In genomic region chr4:106707776-106708603, GRCh38 we compare ENCODE assay signal across 10 cellular contexts.
DNase-seq lines count a peak whose midpoint lies in the region; ATAC-seq and TF ChIP-seq lines count a peak whose summit lies in the region.
"Had no signal": no experiment of that assay in that cellular context is flagged by ENCODE, and none has a peak within 500 bp of the region (broad histone marks: within the 10 kb centered on the region; RNA-seq: fewer than 3 reads in every experiment).

No MANE protein-coding gene starts in this region.

- H3K4me3 ChIP-seq in BLaER1 treated with 17β-estradiol and CSF1 and Interleukin-3, amounts not matched to agents 10 nM and 100 nM, result peak overlapping the region in 1 of 10 experiments; percentile 10; a peak in 1 of 20 replicates
- H3K4me3 ChIP-seq in foreskin fibroblast (ENCODE audit: low read depth in 1 of 2, low read length in 2 of 2), result no peak overlapping the region
- no peak overlapping the region for H3K4me3 ChIP-seq in endodermal cell (ENCODE audit: low read length)
- H3K4me3 ChIP-seq: skin epidermis had no signal

- CTCF ChIA-PET in RWPE1 (lab: Yijun Ruan, JAX), result no interaction called here

- no peaks in the 10 kb centered on the region for H3K27me3 Mint-ChIP-seq in endodermal cell (ENCODE audit: insufficient read depth)
- H3K27me3 Mint-ChIP-seq: CD4-positive, CD25-positive, alpha-beta regulatory T cell had no signal

- peak; percentile 83 for ATAC-seq in HG02678 (IDR thresholded peaks at IDR 0.05; ENCODE audit: unreplicated experiment)

- peaks cover 7 to 48% (median 34%) of the 10 kb centered on the region in 10 experiments for H3K4me1 ChIP-seq in BLaER1 treated with 17β-estradiol and CSF1 and Interleukin-3, amounts not matched to agents 10 nM and 100 nM
- peaks cover 12% of the 10 kb centered on the region for H3K4me1 ChIP-seq in endodermal cell (ENCODE audit: control insufficient read depth, insufficient read depth, low read length)

- POLR2A ChIA-PET in RWPE1 (lab: Yijun Ruan, JAX; ENCODE audit: low non-redundant PET), result no interaction called here

- H3K9ac ChIP-seq in BLaER1 treated with 17β-estradiol and CSF1 and Interleukin-3, amounts not matched to agents 10 nM and 100 nM, result peak overlapping the region in 6 of 11 experiments; percentile 16 to 59 (median 52); a peak in 10 of 22 replicates
- H3K9ac ChIP-seq in endodermal cell (ENCODE audit: extremely low read depth, low read length, poor library complexity, severe bottlenecking), result no peak overlapping the region

- no peaks in the 10 kb centered on the region for H3K36me3 ChIP-seq in BLaER1 treated with 17β-estradiol and CSF1 and Interleukin-3, amounts not matched to agents 10 nM and 100 nM
- H3K36me3 ChIP-seq in endodermal cell (ENCODE audit: control insufficient read depth, insufficient read depth, low read length), result no peaks in the 10 kb centered on the region

- no peaks in the 10 kb centered on the region for H3K36me3 Mint-ChIP-seq in endodermal cell (ENCODE audit: low read depth)
- H3K36me3 Mint-ChIP-seq: CD4-positive, CD25-positive, alpha-beta regulatory T cell had no signal

- DNase-seq in NOMO-1 treated with DMSO at 0.1 percent for 48 hours (lab: John Stamatoyannopoulos, UW; ENCODE audit: unreplicated experiment), result peak; percentile 75
- peak; percentile 31 to 61 for DNase-seq in foreskin fibroblast
- no peak for DNase-seq in ecto neural progenitor cell (ENCODE audit: low spot score)
- no peak for DNase-seq in GM20000 (ENCODE audit: low spot score)
- DNase-seq in endodermal cell, result no peak
- no peak for DNase-seq in RWPE1 (ENCODE audit: low spot score)
- DNase-seq: CD4-positive, CD25-positive, alpha-beta regulatory T cell had no signal

- H3K9me3 ChIP-seq in BLaER1 treated with 17β-estradiol and CSF1 and Interleukin-3, amounts not matched to agents 10 nM and 100 nM (replicated peaks in 1 of 11), result peaks cover 0 to 7% (median 4%) of the 10 kb centered on the region in 11 experiments; a peak in 9 of 22 replicates
- H3K9me3 ChIP-seq in endodermal cell (ENCODE audit: control insufficient read depth, low read length), result no peaks in the 10 kb centered on the region

- 84 to 100% methylated on average over 2 of the region's 3 CpGs for WGBS in endodermal cell (ENCODE audit: insufficient coverage in 1 of 2, insufficient read length in 1 of 2), 2 experiments

- no peaks in the 10 kb centered on the region for H3K27me3 ChIP-seq in BLaER1 treated with 17β-estradiol and CSF1 and Interleukin-3, amounts not matched to agents 10 nM and 100 nM
- no peaks in the 10 kb centered on the region for H3K27me3 ChIP-seq in endodermal cell (ENCODE audit: control insufficient read depth, insufficient read depth, low read length, poor library complexity, severe bottlenecking)

- H3K4me3 Mint-ChIP-seq in endodermal cell, result no peak overlapping the region
- H3K4me3 Mint-ChIP-seq: CD4-positive, CD25-positive, alpha-beta regulatory T cell had no signal

- H3K27ac ChIP-seq in BLaER1 treated with 17β-estradiol and CSF1 and Interleukin-3, amounts not matched to agents 10 nM and 100 nM, result peak overlapping the region in 9 of 11 experiments; percentile 2 to 77 (median 60); a peak in 15 of 22 replicates
- no peak overlapping the region for H3K27ac ChIP-seq in endodermal cell (ENCODE audit: low read depth, low read length)
- H3K27ac ChIP-seq in RWPE1, result no peak overlapping the region

- no peak for TF ChIP-seq CTCF in foreskin fibroblast (IDR thresholded peaks at IDR 0.05; ENCODE audit: low read depth, low read length)
- no peak for TF ChIP-seq CTCF in GM20000 (IDR thresholded peaks at IDR 0.05; ENCODE audit: extremely low read depth, missing control alignments)
- TF ChIP-seq CTCF in endodermal cell (conservative IDR thresholded peaks at IDR 0.05), result no peak
- TF ChIP-seq CTCF in RWPE1 (conservative IDR thresholded peaks at IDR 0.05; ENCODE audit: low read depth), result no peak

- peaks cover 18% of the 10 kb centered on the region for H3K9me3 Mint-ChIP-seq in endodermal cell

- peak overlapping the region; percentile 37 to 88 (median 69) for H3K4me2 ChIP-seq in BLaER1 treated with 17β-estradiol and CSF1 and Interleukin-3, amounts not matched to agents 10 nM and 100 nM

- peaks cover 0 to 6% (median 0%) of the 10 kb centered on the region in 11 experiments; a peak in 3 of 22 replicates for H4K20me1 ChIP-seq in BLaER1 treated with 17β-estradiol and CSF1 and Interleukin-3, amounts not matched to agents 10 nM and 100 nM

- peaks cover 13% of the 10 kb centered on the region for H3K4me1 Mint-ChIP-seq in endodermal cell
- H3K4me1 Mint-ChIP-seq: CD4-positive, CD25-positive, alpha-beta regulatory T cell had no signal

- no peak overlapping the region for H3K27ac Mint-ChIP-seq in endodermal cell
- H3K27ac Mint-ChIP-seq: CD4-positive, CD25-positive, alpha-beta regulatory T cell had no signal

Comparison
In these comparisons a context has a peak if more than half of its experiments do, and no peak if none do; other contexts are left out.
1. H3K27ac ChIP-seq: peak in BLaER1 treated with 17β-estradiol and CSF1 and Interleukin-3, amounts not matched to agents 10 nM and 100 nM (9 of 11); none in endodermal cell (single experiment) and RWPE1 (single experiment).
2. DNase-seq: peak in NOMO-1 treated with DMSO at 0.1 percent for 48 hours (single experiment) and foreskin fibroblast (2 of 2); none in ecto neural progenitor cell (single experiment), GM20000 (single experiment), endodermal cell (single experiment) and RWPE1 (single experiment).